Comparison of ENCODE assay signal across 17 cellular contexts in the genomic region with DNA sequence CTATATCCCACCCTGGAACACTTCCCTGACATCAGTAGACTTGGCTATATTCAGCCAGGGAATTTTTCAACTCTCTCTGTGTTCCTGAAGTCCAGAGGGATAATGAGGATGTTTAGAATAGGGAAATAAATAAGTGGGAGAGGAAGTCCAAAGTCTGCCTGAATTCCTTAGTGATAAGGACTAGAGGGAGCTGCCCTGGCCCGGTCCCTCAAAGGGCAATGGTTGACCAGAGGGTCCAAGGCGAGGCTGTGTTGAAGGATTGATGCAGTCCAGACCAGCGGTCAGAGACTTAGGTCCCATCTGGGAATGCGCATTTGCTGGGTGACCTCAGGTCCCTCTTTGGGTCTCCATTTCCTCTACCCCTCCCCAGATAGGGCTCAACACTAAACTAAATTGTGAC. TPM values are rescaled to one million over a fixed set of nuclear protein-coding genes. Genes with fewer than 3 reads are reported as not detected.
DNase-seq lines count a peak whose midpoint lies in the region; ATAC-seq and TF ChIP-seq lines count a peak whose summit lies in the region.
"Had no signal": no experiment of that assay in that cellular context is flagged by ENCODE, and none has a peak within 500 bp of the region (broad histone marks: within the 10 kb centered on the region; RNA-seq: fewer than 3 reads in every experiment).

No MANE protein-coding gene starts in this region.

- no peak overlapping the region for H3K27ac ChIP-seq in BLaER1 treated with 17β-estradiol and CSF1 and Interleukin-3, amounts not matched to agents 10 nM and 100 nM
- H3K27ac ChIP-seq in osteoblast (ENCODE audit: low read depth, low read length): no peak overlapping the region
- H3K27ac ChIP-seq: GM23248 had no signal

- H3K4me3 ChIP-seq in BLaER1 treated with 17β-estradiol and CSF1 and Interleukin-3, amounts not matched to agents 10 nM and 100 nM: no peak overlapping the region
- H3K4me3 ChIP-seq in osteoblast (ENCODE audit: insufficient read depth, low read length): no peak overlapping the region
- H3K4me3 ChIP-seq: GM23248, K562 had no signal

- peaks cover 56 to 90% (median 79%) of the 10 kb centered on the region in 10 experiments for H3K4me1 ChIP-seq in BLaER1 treated with 17β-estradiol and CSF1 and Interleukin-3, amounts not matched to agents 10 nM and 100 nM
- H3K4me1 ChIP-seq in osteoblast (ENCODE audit: insufficient read depth, low read length): no peaks in the 10 kb centered on the region
- H3K4me1 ChIP-seq: BE2C had no signal

- H2AFZ ChIP-seq in osteoblast (ENCODE audit: low read length): no peak overlapping the region
- H2AFZ ChIP-seq: GM23248 had no signal

- no peak for TF ChIP-seq CTCF in osteoblast (IDR thresholded peaks at IDR 0.05; ENCODE audit: extremely low read depth, low read depth, low read length)

- ATAC-seq in left lobe of liver: peak; percentile 45
- no peak for ATAC-seq in HG02973 (IDR thresholded peaks at IDR 0.05; ENCODE audit: unreplicated experiment)
- ATAC-seq: HCT116, K562 had no signal

- no peaks in the 10 kb centered on the region for H3K79me2 ChIP-seq in osteoblast (ENCODE audit: insufficient read depth, low read length)

- peak; percentile 37 for DNase-seq in HuH-7 (ENCODE audit: low spot score)
- DNase-seq in left lobe of liver (ENCODE audit: low spot score): no peak
- peak; percentile 19 for DNase-seq in osteoblast (ENCODE audit: insufficient read length, low spot score, missing footprints)
- no peak for DNase-seq in inferior parietal cortex (ENCODE audit: extremely low spot score)
- no peak for DNase-seq in middle frontal gyrus (ENCODE audit: extremely low spot score, low spot score)
- DNase-seq: BE2C; CD8-positive, alpha-beta memory T cell; GF-D8; GM23248; NCI-H1048; NCI-H2227 treated with DMSO at 0.1 percent for 48 hours; NCI-H526; NK-92 treated with Interleukin-12 subunit alpha and Interleukin-12 subunit beta, amount 100 ng/mL, for 24 hours had no signal

- peak overlapping the region; percentile 73 to 94 (median 85) for H3K4me2 ChIP-seq in BLaER1 treated with 17β-estradiol and CSF1 and Interleukin-3, amounts not matched to agents 10 nM and 100 nM
- H3K4me2 ChIP-seq in osteoblast (ENCODE audit: insufficient read depth, low read length): no peak overlapping the region

- H3K9me3 ChIP-seq in BLaER1 treated with 17β-estradiol and CSF1 and Interleukin-3, amounts not matched to agents 10 nM and 100 nM (replicated peaks in 1 of 11): no peaks in the 10 kb centered on the region
- H3K9me3 ChIP-seq in osteoblast (ENCODE audit: low read depth, low read length): no peaks in the 10 kb centered on the region
- H3K9me3 ChIP-seq: BE2C had no signal

- H4K20me1 ChIP-seq in BLaER1 treated with 17β-estradiol and CSF1 and Interleukin-3, amounts not matched to agents 10 nM and 100 nM: peaks cover 0 to 3% (median 0%) of the 10 kb centered on the region in 11 experiments; a peak in 1 of 22 replicates
- H4K20me1 ChIP-seq in osteoblast (ENCODE audit: insufficient read depth, low read length): no peaks in the 10 kb centered on the region

- H3K36me3 ChIP-seq in BLaER1 treated with 17β-estradiol and CSF1 and Interleukin-3, amounts not matched to agents 10 nM and 100 nM: peaks cover 0 to 7% (median 0%) of the 10 kb centered on the region in 11 experiments; a peak in 1 of 22 replicates
- H3K36me3 ChIP-seq in osteoblast (ENCODE audit: insufficient read depth, low read length): no peaks in the 10 kb centered on the region
- H3K36me3 ChIP-seq: BE2C had no signal

- no peaks in the 10 kb centered on the region for H3K27me3 ChIP-seq in BLaER1 treated with 17β-estradiol and CSF1 and Interleukin-3, amounts not matched to agents 10 nM and 100 nM
- H3K27me3 ChIP-seq in osteoblast (ENCODE audit: insufficient read depth, low read length): peaks cover 9% of the 10 kb centered on the region
- H3K27me3 ChIP-seq: BE2C had no signal

- H3K9ac ChIP-seq in BLaER1 treated with 17β-estradiol and CSF1 and Interleukin-3, amounts not matched to agents 10 nM and 100 nM: no peak overlapping the region
- H3K9ac ChIP-seq: GM23248 had no signal

RNA-seq across cellular contexts. Expression of a gene that starts 7.9 kb away (rescaled TPM):
- total RNA-seq in left lobe of liver (27.0 TPM), osteoblast (not detected in 2 replicates)
- total RNA-seq: GM23248 had no signal

Comparison
In these comparisons a context has a peak if more than half of its experiments do, and no peak if none do; other contexts are left out.
1. DNase-seq: peak in HuH-7 (single experiment) and osteoblast (single experiment); none in left lobe of liver (single experiment), inferior parietal cortex (single experiment) and middle frontal gyrus (single experiment).
2. RNA of a gene that starts 7.9 kb away (total RNA-seq): 27.0 TPM in left lobe of liver (single experiment); not detected in osteoblast; every median in the first group is over 10 times any median in the second.